9 cellular contexts compared by ENCODE assay signal in genomic region chr10:132434405-132435005, GRCh38. TPM values are rescaled to one million over a fixed set of nuclear protein-coding genes. Genes with fewer than 3 reads are reported as not detected.
DNase-seq lines count a peak whose midpoint lies in the region; ATAC-seq and TF ChIP-seq lines count a peak whose summit lies in the region.
"Had no signal": no experiment of that assay in that cellular context is flagged by ENCODE, and none has a peak within 500 bp of the region (broad histone marks: within the 10 kb centered on the region; RNA-seq: fewer than 3 reads in every experiment).

No MANE protein-coding gene starts in this region.

- H3K36me3 Mint-ChIP-seq in chondrocyte (ENCODE audit: low read depth), result no peaks in the 10 kb centered on the region

- no peak overlapping the region for H3K27ac Mint-ChIP-seq in chondrocyte (ENCODE audit: unreplicated experiment)
- H3K27ac Mint-ChIP-seq: nephron had no signal

- H3K4me3 ChIP-seq in HEK293 (ENCODE audit: low read depth, low read length), result no peak overlapping the region

- CTCF ChIA-PET in HEK293 (lab: Yijun Ruan, JAX), result interaction anchor here (0.8 kb wide), 1 partner anchor 9 kb away, joined by 3 read pairs; no protein-coding TSS in a partner anchor

- H3K4me1 ChIP-seq in HEK293 (ENCODE audit: control insufficient read depth, insufficient read depth, low read length), result no peaks in the 10 kb centered on the region

- no peaks in the 10 kb centered on the region for H3K9me3 ChIP-seq in HEK293 (ENCODE audit: control insufficient read depth, insufficient read depth, low read depth, low read length)

- peaks cover 6% of the 10 kb centered on the region for H3K4me1 Mint-ChIP-seq in chondrocyte (ENCODE audit: low read depth)

- H3K4me3 Mint-ChIP-seq in chondrocyte (ENCODE audit: unreplicated experiment), result no peak overlapping the region
- H3K4me3 Mint-ChIP-seq: nephron had no signal

- H3K27ac ChIP-seq in HEK293 (ENCODE audit: extremely low read depth, low read depth, low read length), result no peak overlapping the region

- no peaks in the 10 kb centered on the region for H3K27me3 Mint-ChIP-seq in chondrocyte (ENCODE audit: low read depth)

- no peaks in the 10 kb centered on the region for H3K9me3 Mint-ChIP-seq in chondrocyte (ENCODE audit: low read depth)
- H3K9me3 Mint-ChIP-seq: nephron had no signal

- H3K36me3 ChIP-seq in HEK293 (ENCODE audit: control insufficient read depth in 2 of 2, insufficient read depth in 1 of 2, low read length in 2 of 2), result no peaks in the 10 kb centered on the region

- DNase-seq in SKM-1 treated with dmso at 0.1 percent for 144 hours (lab: John Stamatoyannopoulos, UW; ENCODE audit: unreplicated experiment) (peak; percentile 70), chondrocyte (ENCODE audit: low spot score) (no peak), D341Med (ENCODE audit: low spot score) (no peak)
- peak; percentile 40 for DNase-seq in central memory CD4-positive, alpha-beta T cell
- DNase-seq in stimulated activated CD8-positive, alpha-beta memory T cell treated with anti-CD3 and anti-CD28 coated beads, Interleukin-12 subunit alpha, Interleukin-12 subunit beta, amount 100 ng/mL, for 24 hours (ENCODE audit: extremely low read depth), result peak; percentile 46

- no peak for ATAC-seq in GM18520 (IDR thresholded peaks at IDR 0.05; ENCODE audit: unreplicated experiment)
- no peak for ATAC-seq in GM18502 (IDR thresholded peaks at IDR 0.05; ENCODE audit: poor library complexity, unreplicated experiment)

- POLR2A ChIA-PET in HEK293 (lab: Yijun Ruan, JAX), result interaction anchor here (0.6 kb wide), 1 partner anchor 13 kb away, joined by 3 read pairs; no protein-coding TSS in a partner anchor

- TF ChIP-seq CTCF in HEK293 (tag by site-specific recombination; IDR thresholded peaks at IDR 0.05) (no peak), chondrocyte (IDR thresholded peaks at IDR 0.05) (no peak)

TF ChIP-seq in HEK293, 187 proteins besides CTCF, POLR2A, EP300 and RAD21 (continues in another document):
- TF ChIP-seq INSM2 (tag by site-specific recombination; IDR thresholded peaks at IDR 0.05) (no peak), KLF16 (tag by site-specific recombination; IDR thresholded peaks at IDR 0.05) (no peak), ZNF335 (tag by site-specific recombination; conservative IDR thresholded peaks at IDR 0.05) (peak; percentile 23; the same call in 1 of the 2 replicates), ZBTB11 (tag by site-specific recombination; conservative IDR thresholded peaks at IDR 0.05; ENCODE audit: low read depth) (peak; percentile 38; the same call in 1 of the 2 replicates), ZNF311 (tag by site-specific recombination; IDR thresholded peaks at IDR 0.05; ENCODE audit: borderline replicate concordance) (no peak), ZNF423 (tag by site-specific recombination; IDR thresholded peaks at IDR 0.05) (no peak), ZSCAN30 (tag by site-specific recombination; IDR thresholded peaks at IDR 0.05) (peak; percentile 83; the same call in 1 of the 2 replicates), SP2 (tag by site-specific recombination; IDR thresholded peaks at IDR 0.05) (peak; percentile 71), ZNF791 (tag by site-specific recombination; IDR thresholded peaks at IDR 0.05) (no peak), ZNF23 (tag by site-specific recombination; IDR thresholded peaks at IDR 0.05; ENCODE audit: borderline replicate concordance) (no peak), ZNF645 (tag by site-specific recombination; IDR thresholded peaks at IDR 0.05) (no peak), ZNF530 (tag by site-specific recombination; IDR thresholded peaks at IDR 0.05; ENCODE audit: low read depth) (no peak), ZXDB (tag by site-specific recombination; IDR thresholded peaks at IDR 0.05) (peak; percentile 5; the same call in 1 of the 2 replicates), ZNF518A (tag by site-specific recombination; conservative IDR thresholded peaks at IDR 0.05; ENCODE audit: low read depth) (peak; percentile 92)

RNA-seq across cellular contexts. Expression of gene PWWP2B, which starts 37.5 kb away (rescaled TPM):
- total RNA-seq in chondrocyte, result 9.9 to 13.9 TPM (median 13.2 TPM) in 3 replicates

Comparison
In these comparisons a context has a peak if more than half of its experiments do, and no peak if none do; other contexts are left out.
1. DNase-seq: peak in SKM-1 treated with dmso at 0.1 percent for 144 hours (single experiment), central memory CD4-positive, alpha-beta T cell (single experiment) and stimulated activated CD8-positive, alpha-beta memory T cell treated with anti-CD3 and anti-CD28 coated beads, Interleukin-12 subunit alpha, Interleukin-12 subunit beta, amount 100 ng/mL, for 24 hours (single experiment); none in chondrocyte (single experiment) and D341Med (single experiment).